8 cellular contexts compared by ENCODE assay signal in genomic region chr2:37232131-37232933, GRCh38. TPM values are rescaled to one million over a fixed set of nuclear protein-coding genes. Genes with fewer than 3 reads are reported as not detected.
DNase-seq lines count a peak whose midpoint lies in the region; ATAC-seq, FAIRE-seq and TF ChIP-seq lines count a peak whose summit lies in the region.

No MANE protein-coding gene starts in this region.

- H4K20me1 ChIP-seq in HepG2 (ENCODE audit: insufficient read depth, low read length), result peaks cover 16% of the 10 kb centered on the region; the same call in 1 of the 2 replicates

- H3K27me3 Mint-ChIP-seq in activated T-cell treated with anti-CD3 and anti-CD28 coated beads, Interleukin-2, amount 50 U/mL, for 4 hours (ENCODE audit: low read depth), result no peaks in the 10 kb centered on the region
- H3K27me3 Mint-ChIP-seq in central memory CD8-positive, alpha-beta T cell, result no peaks in the 10 kb centered on the region

- WGBS in HepG2 (ENCODE audit: low lambda C conversion rate), result 11% methylated on average over 18 of the region's 18 CpGs
- WGBS in transverse colon (ENCODE audit: low coverage in 1 of 2), 2 donors, result 16 to 29% methylated on average over 1 to 18 of the region's 18 CpGs

- no peak for DNase-seq in activated T-cell treated with anti-CD3 and anti-CD28 coated beads, Interleukin-2, amount 50 U/mL, for 4 hours
- DNase-seq in activated T-cell treated with anti-CD3 and anti-CD28 coated beads, Interleukin-2, amount 50 U/mL, for 48 hours, result no peak
- DNase-seq in LoVo (ENCODE audit: low spot score) (peak; percentile 6), HepG2 (ENCODE audit: low spot score) (peak; percentile 12), transverse colon (peak; percentile 19), GM19240 (ENCODE audit: insufficient read length, low spot score) (no peak), NCI-H446 treated with DMSO at 0.1 percent for 48 hours (lab: John Stamatoyannopoulos, UW) (no peak)
- DNase-seq in central memory CD8-positive, alpha-beta T cell (ENCODE audit: low spot score in 2 of 2), result no peak

- no peak for FAIRE-seq in HepG2 (lab: Jason Lieb, UNC)

- H2AFZ ChIP-seq in HepG2 (ENCODE audit: low read length), result peak overlapping the region; percentile 45

- H3K36me3 Mint-ChIP-seq in activated T-cell treated with anti-CD3 and anti-CD28 coated beads, Interleukin-2, amount 50 U/mL, for 4 hours (ENCODE audit: insufficient read depth), result peaks cover 26% of the 10 kb centered on the region
- peaks cover 21% of the 10 kb centered on the region for H3K36me3 Mint-ChIP-seq in central memory CD8-positive, alpha-beta T cell (ENCODE audit: insufficient read depth)

- CTCF ChIA-PET in HepG2 (lab: Yijun Ruan, JAX; ENCODE audit: low intra/inter-chr PET ratio, low total read pairs), result no interaction called here

- peak overlapping the region; percentile 88 for H3K4me2 ChIP-seq in HepG2 (ENCODE audit: low read depth, low read length)

- POLR2A ChIA-PET in HepG2 (lab: Yijun Ruan, JAX), result interaction anchor here (0.6 to 2.4 kb wide), 18 partner anchors 9 to 1519 kb away, joined by 3 to 14 read pairs (median 3); partner anchors contain the start of genes CEBPZOS, EIF2AK2, PRKD3 and RMDN2

- in situ Hi-C loops in HepG2 (cut with HindIII; ENCODE audit: extremely low pct_ligation_motif_present, low pct_unique_long_range_greater_than_20kb) (no loop called here), transverse colon (cut with MboI; ENCODE audit: low pct_ligation_motif_present in 1 of 4, low pct_unique_long_range_greater_than_20kb in 1 of 4, low sequenced_read_pairs in 3 of 4) (no loop called here)

- TSS peak; percentile 79 for BruUV-seq in HepG2 (replicated peaks; lab: Mats Ljungman, UMichigan)

- peak; percentile 0 to 10 for ATAC-seq in activated T-cell treated with anti-CD3 and anti-CD28 coated beads, Interleukin-2, amount 50 U/mL, for 4 hours
- ATAC-seq in central memory CD8-positive, alpha-beta T cell (replicated peaks; ENCODE audit: extremely low read depth, poor library complexity, severe bottlenecking), result peak; percentile 5
- ATAC-seq in HepG2, result peak; percentile 55

- H3K4me3 Mint-ChIP-seq in activated T-cell treated with anti-CD3 and anti-CD28 coated beads, Interleukin-2, amount 50 U/mL, for 4 hours, result no peak overlapping the region
- no peak overlapping the region for H3K4me3 Mint-ChIP-seq in central memory CD8-positive, alpha-beta T cell

- H3K9me3 Mint-ChIP-seq in activated T-cell treated with anti-CD3 and anti-CD28 coated beads, Interleukin-2, amount 50 U/mL, for 4 hours, result no peaks in the 10 kb centered on the region
- no peaks in the 10 kb centered on the region for H3K9me3 Mint-ChIP-seq in central memory CD8-positive, alpha-beta T cell

- H3K4me1 Mint-ChIP-seq in activated T-cell treated with anti-CD3 and anti-CD28 coated beads, Interleukin-2, amount 50 U/mL, for 4 hours (ENCODE audit: low read depth), result peaks cover 34% of the 10 kb centered on the region
- H3K4me1 Mint-ChIP-seq in central memory CD8-positive, alpha-beta T cell, result peaks cover 31% of the 10 kb centered on the region

- TF ChIP-seq EP300 in HepG2 (IDR thresholded peaks at IDR 0.05; ENCODE audit: low read depth in 2 of 2, low read length in 2 of 2) (no peak), HepG2 (CRISPR knock-in tag; IDR thresholded peaks at IDR 0.05; ENCODE audit: borderline replicate concordance) (no peak), transverse colon (IDR thresholded peaks at IDR 0.05; ENCODE audit: low read depth) (no peak)

- intact Hi-C loops in HepG2 (cut with micrococcal nuclease; ENCODE audit: unreplicated experiment), result loop anchor here (10.0 kb wide), 1 partner anchor 148 kb away; the partner anchor contains the start of genes GPATCH11 and HEATR5B
- intact Hi-C loops in transverse colon (cut with DNase I; ENCODE audit: low total_unique reads), result loop anchor here (10.0 kb wide), 1 partner anchor 78 kb away; the partner anchor contains the start of gene EIF2AK2

- H3K36me3 ChIP-seq in HepG2 (replicated peaks in 1 of 2; ENCODE audit: control insufficient read depth in 1 of 2, insufficient read depth in 2 of 2, low read length in 2 of 2) (peaks cover 6 to 16% of the 10 kb centered on the region in 2 experiments), transverse colon (peaks cover 0 to 16% (median 6%) of the 10 kb centered on the region in 4 donors)

- H3K9ac ChIP-seq in HepG2 (ENCODE audit: insufficient read depth, low read depth, low read length), result peak overlapping the region; percentile 94

- H3K4me3 ChIP-seq in HepG2 (replicated peaks in 1 of 3; ENCODE audit: insufficient read depth in 1 of 3, low read depth in 2 of 3, low read length in 3 of 3) (peak overlapping the region; percentile 84 to 99 (median 95)), transverse colon (peak overlapping the region; percentile 76 to 80 (median 78))

- H3K9me3 ChIP-seq in HepG2 (ENCODE audit: low read length) (no peaks in the 10 kb centered on the region), transverse colon (no peaks in the 10 kb centered on the region)

- H3K4me1 ChIP-seq in HepG2 (ENCODE audit: insufficient read depth, low read length) (peaks cover 43% of the 10 kb centered on the region), transverse colon (peaks cover 0 to 31% (median 24%) of the 10 kb centered on the region in 4 donors)

- H3K27me3 ChIP-seq in HepG2 (ENCODE audit: control insufficient read depth in 1 of 2, insufficient read depth in 2 of 2, low read length in 2 of 2) (no peaks in the 10 kb centered on the region; a peak in 1 of 5 replicates), transverse colon (no peaks in the 10 kb centered on the region)

- TF ChIP-seq CTCF in HepG2 (CRISPR knock-in tag; IDR thresholded peaks at IDR 0.05) (no peak), transverse colon (IDR thresholded peaks at IDR 0.05) (no peak)

- no peak for TF ChIP-seq RAD21 in HepG2 (CRISPR knock-in tag; IDR thresholded peaks at IDR 0.05)

- H3K27ac Mint-ChIP-seq in central memory CD8-positive, alpha-beta T cell (ENCODE audit: low read depth), result no peak overlapping the region

- no peak for TF ChIP-seq POLR2A in HepG2 (IDR thresholded peaks at IDR 0.05; ENCODE audit: insufficient read depth in 1 of 2, low read depth in 2 of 2, low read length in 2 of 2)
- no peak for TF ChIP-seq POLR2A in transverse colon (IDR thresholded peaks at IDR 0.05)

- peak overlapping the region; percentile 76 for H3K27ac ChIP-seq in HepG2 (ENCODE audit: extremely low read length, insufficient read depth, low read length)
- peak overlapping the region; percentile 93 to 94 (median 94) for H3K27ac ChIP-seq in transverse colon

- peaks cover 79% of the 10 kb centered on the region for H3K79me2 ChIP-seq in HepG2 (ENCODE audit: insufficient read depth, low read length)

RNA-seq across cellular contexts. Expression of gene NDUFAF7, which starts 0.9 kb away (rescaled TPM):
- 10 to 100 TPM; 16.4 to 22.1 (median 17.9) TPM for total RNA-seq in activated T-cell treated with anti-CD3 and anti-CD28 coated beads, Interleukin-2, amount 50 U/mL, for 4 hours
- 39.4 and 40.8 TPM in 2 replicates for total RNA-seq in HepG2 (2016; rRNA removed; fragmentation: Illumina TruSeq; extraction: Trizol)
- total RNA-seq in HepG2 (2016; cell fraction: cytosol; rRNA removed; fragmentation: Illumina TruSeq; extraction: Trizol; ENCODE audit: low read depth), result 7.1 and 7.6 TPM in 2 replicates
- total RNA-seq in HepG2 (2016; cell fraction: insoluble cytoplasmic fraction; rRNA removed; fragmentation: Illumina TruSeq; extraction: Trizol), result 39.2 and 41.9 TPM in 2 replicates
- total RNA-seq in HepG2 (2016; cell fraction: membrane; rRNA removed; fragmentation: Illumina TruSeq; extraction: Trizol), result 9.7 and 11.3 TPM in 2 replicates
- 45.3 and 53.9 TPM in 2 replicates for total RNA-seq in HepG2 (2016; cell fraction: nucleus; rRNA removed; fragmentation: Illumina TruSeq; extraction: Trizol)
- polyA plus RNA-seq in HepG2 (2011; rRNA removed), result 21.7 and 27.0 TPM in 2 replicates
- polyA plus RNA-seq in HepG2 (2011; cell fraction: cytosol; rRNA removed), result 13.0 and 15.5 TPM in 2 replicates
- 42.2 and 51.9 TPM in 2 replicates for polyA plus RNA-seq in HepG2 (2011; cell fraction: nucleus; rRNA removed)
- polyA plus RNA-seq in HepG2 (2012), result 19.3 and 27.2 TPM in 2 replicates
- 4.3 and 4.5 TPM in 2 replicates for polyA plus RNA-seq in HepG2 (2016; cell fraction: cytosol; fragmentation: Illumina TruSeq; extraction: Trizol; ENCODE audit: low read depth)
- 41.8 and 44.9 TPM in 2 replicates for polyA plus RNA-seq in HepG2 (2016; cell fraction: insoluble cytoplasmic fraction; fragmentation: Illumina TruSeq; extraction: Trizol; ENCODE audit: low read depth)
- 6.0 and 6.1 TPM in 2 replicates for polyA plus RNA-seq in HepG2 (2016; cell fraction: membrane; fragmentation: Illumina TruSeq; extraction: Trizol; ENCODE audit: low read depth)
- 93.4 and 97.1 TPM in 2 replicates for polyA plus RNA-seq in HepG2 (2016; cell fraction: nucleus; fragmentation: Illumina TruSeq; extraction: Trizol; ENCODE audit: insufficient read depth, low read depth)
- 14.2 and 18.9 TPM in 2 replicates for polyA minus RNA-seq in HepG2 (2011; rRNA and poly(A)+ RNA removed; ENCODE audit: low replicate concordance)
- 9.4 and 13.2 TPM in 2 replicates for polyA minus RNA-seq in HepG2 (2011; cell fraction: cytosol; rRNA and poly(A)+ RNA removed)
- 44.5 and 48.5 TPM in 2 replicates for polyA minus RNA-seq in HepG2 (2011; cell fraction: nucleus; rRNA and poly(A)+ RNA removed)
- total RNA-seq in transverse colon, result 10 to 100 TPM in 3 of 4 donors, 1 to 10 TPM in 1; 1.9 to 21.6 (median 16.5) TPM

RNA-seq across cellular contexts. Expression of gene CEBPZ, which starts 0.9 kb away (rescaled TPM):
- total RNA-seq in activated T-cell treated with anti-CD3 and anti-CD28 coated beads, Interleukin-2, amount 50 U/mL, for 4 hours, result 100 to 1,000 TPM; 103 to 131 (median 117) TPM
- 117 and 182 TPM in 2 replicates for total RNA-seq in HepG2 (2016; rRNA removed; fragmentation: Illumina TruSeq; extraction: Trizol)
- 8.5 and 11.8 TPM in 2 replicates for total RNA-seq in HepG2 (2016; cell fraction: cytosol; rRNA removed; fragmentation: Illumina TruSeq; extraction: Trizol; ENCODE audit: low read depth)
- 114 and 185 TPM in 2 replicates for total RNA-seq in HepG2 (2016; cell fraction: insoluble cytoplasmic fraction; rRNA removed; fragmentation: Illumina TruSeq; extraction: Trizol)
- 25.5 and 32.8 TPM in 2 replicates for total RNA-seq in HepG2 (2016; cell fraction: membrane; rRNA removed; fragmentation: Illumina TruSeq; extraction: Trizol)
- total RNA-seq in HepG2 (2016; cell fraction: nucleus; rRNA removed; fragmentation: Illumina TruSeq; extraction: Trizol), result 68.6 and 73.2 TPM in 2 replicates
- polyA plus RNA-seq in HepG2 (2011; rRNA removed), result 10.7 and 14.4 TPM in 2 replicates
- 4.0 and 7.7 TPM in 2 replicates for polyA plus RNA-seq in HepG2 (2011; cell fraction: cytosol; rRNA removed)
- polyA plus RNA-seq in HepG2 (2011; cell fraction: nucleus; rRNA removed), result 7.1 and 10.6 TPM in 2 replicates
- 44.5 and 58.7 TPM in 2 replicates for polyA plus RNA-seq in HepG2 (2012)
- 4.6 and 4.7 TPM in 2 replicates for polyA plus RNA-seq in HepG2 (2016; cell fraction: cytosol; fragmentation: Illumina TruSeq; extraction: Trizol; ENCODE audit: low read depth)
- polyA plus RNA-seq in HepG2 (2016; cell fraction: insoluble cytoplasmic fraction; fragmentation: Illumina TruSeq; extraction: Trizol; ENCODE audit: low read depth), result 124 and 132 TPM in 2 replicates
- 10.1 and 10.4 TPM in 2 replicates for polyA plus RNA-seq in HepG2 (2016; cell fraction: membrane; fragmentation: Illumina TruSeq; extraction: Trizol; ENCODE audit: low read depth)
- polyA plus RNA-seq in HepG2 (2016; cell fraction: nucleus; fragmentation: Illumina TruSeq; extraction: Trizol; ENCODE audit: insufficient read depth, low read depth), result 77.9 and 78.7 TPM in 2 replicates
- polyA minus RNA-seq in HepG2 (2011; rRNA and poly(A)+ RNA removed; ENCODE audit: low replicate concordance), result 8.7 and 17.2 TPM in 2 replicates
- polyA minus RNA-seq in HepG2 (2011; cell fraction: cytosol; rRNA and poly(A)+ RNA removed), result 17.0 and 22.0 TPM in 2 replicates
- polyA minus RNA-seq in HepG2 (2011; cell fraction: nucleus; rRNA and poly(A)+ RNA removed), result 54.3 and 66.8 TPM in 2 replicates
- total RNA-seq in transverse colon, result 100 to 1,000 TPM in 1 of 4 donors, 10 to 100 TPM in 2, 1 to 10 TPM in 1; 9.4 to 235 (median 33.7) TPM

RNA-seq across cellular contexts. Expression of gene CEBPZOS, which starts 36.0 kb away (rescaled TPM):
- 10 to 100 TPM; 35.3 to 41.1 (median 37.0) TPM for total RNA-seq in activated T-cell treated with anti-CD3 and anti-CD28 coated beads, Interleukin-2, amount 50 U/mL, for 4 hours
- total RNA-seq in HepG2 (2016; rRNA removed; fragmentation: Illumina TruSeq; extraction: Trizol) (18.6 and 25.6 TPM in 2 replicates), transverse colon (10 to 100 TPM in 3 of 4 donors, 1 to 10 TPM in 1; 7.5 to 39.0 (median 24.2) TPM)
- total RNA-seq in HepG2 (2016; cell fraction: cytosol; rRNA removed; fragmentation: Illumina TruSeq; extraction: Trizol; ENCODE audit: low read depth), result 3.5 and 5.6 TPM in 2 replicates
- 21.3 and 24.8 TPM in 2 replicates for total RNA-seq in HepG2 (2016; cell fraction: insoluble cytoplasmic fraction; rRNA removed; fragmentation: Illumina TruSeq; extraction: Trizol)
- total RNA-seq in HepG2 (2016; cell fraction: membrane; rRNA removed; fragmentation: Illumina TruSeq; extraction: Trizol), result 11.1 and 12.6 TPM in 2 replicates
- 15.2 and 16.8 TPM in 2 replicates for total RNA-seq in HepG2 (2016; cell fraction: nucleus; rRNA removed; fragmentation: Illumina TruSeq; extraction: Trizol)
- polyA plus RNA-seq in HepG2 (2011; rRNA removed), result 39.3 and 44.7 TPM in 2 replicates
- polyA plus RNA-seq in HepG2 (2011; cell fraction: cytosol; rRNA removed), result 24.9 and 37.3 TPM in 2 replicates
- polyA plus RNA-seq in HepG2 (2011; cell fraction: nucleus; rRNA removed), result 13.9 and 20.2 TPM in 2 replicates
- 33.7 and 40.2 TPM in 2 replicates for polyA plus RNA-seq in HepG2 (2012)
- 5.9 and 6.2 TPM in 2 replicates for polyA plus RNA-seq in HepG2 (2016; cell fraction: cytosol; fragmentation: Illumina TruSeq; extraction: Trizol; ENCODE audit: low read depth)
- 38.4 and 41.7 TPM in 2 replicates for polyA plus RNA-seq in HepG2 (2016; cell fraction: insoluble cytoplasmic fraction; fragmentation: Illumina TruSeq; extraction: Trizol; ENCODE audit: low read depth)
- polyA plus RNA-seq in HepG2 (2016; cell fraction: membrane; fragmentation: Illumina TruSeq; extraction: Trizol; ENCODE audit: low read depth), result 10.7 and 12.9 TPM in 2 replicates
- polyA plus RNA-seq in HepG2 (2016; cell fraction: nucleus; fragmentation: Illumina TruSeq; extraction: Trizol; ENCODE audit: insufficient read depth, low read depth), result 40.1 and 43.4 TPM in 2 replicates
- polyA minus RNA-seq in HepG2 (2011; rRNA and poly(A)+ RNA removed; ENCODE audit: low replicate concordance), result 17.6 and 19.0 TPM in 2 replicates
- 16.9 and 17.8 TPM in 2 replicates for polyA minus RNA-seq in HepG2 (2011; cell fraction: cytosol; rRNA and poly(A)+ RNA removed)
- polyA minus RNA-seq in HepG2 (2011; cell fraction: nucleus; rRNA and poly(A)+ RNA removed), result 26.4 and 33.3 TPM in 2 replicates

RNA-seq across cellular contexts. Expression of gene SULT6B1, which starts 43.9 kb away (rescaled TPM):
- total RNA-seq in activated T-cell treated with anti-CD3 and anti-CD28 coated beads, Interleukin-2, amount 50 U/mL, for 4 hours, result not detected
- total RNA-seq in HepG2 (2016; rRNA removed; fragmentation: Illumina TruSeq; extraction: Trizol), result not detected in 2 replicates
- total RNA-seq in HepG2 (2016; cell fraction: cytosol; rRNA removed; fragmentation: Illumina TruSeq; extraction: Trizol; ENCODE audit: low read depth), result not detected in 2 replicates
- not detected in 2 replicates for total RNA-seq in HepG2 (2016; cell fraction: insoluble cytoplasmic fraction; rRNA removed; fragmentation: Illumina TruSeq; extraction: Trizol)
- not detected in 2 replicates for total RNA-seq in HepG2 (2016; cell fraction: membrane; rRNA removed; fragmentation: Illumina TruSeq; extraction: Trizol)
- total RNA-seq in HepG2 (2016; cell fraction: nucleus; rRNA removed; fragmentation: Illumina TruSeq; extraction: Trizol), result not detected in 2 replicates
- not detected in 2 replicates for polyA plus RNA-seq in HepG2 (2011; rRNA removed)
- not detected in 2 replicates for polyA plus RNA-seq in HepG2 (2011; cell fraction: cytosol; rRNA removed)
- not detected in 2 replicates for polyA plus RNA-seq in HepG2 (2011; cell fraction: nucleus; rRNA removed)
- polyA plus RNA-seq in HepG2 (2012), result not detected in 2 replicates
- polyA plus RNA-seq in HepG2 (2016; cell fraction: cytosol; fragmentation: Illumina TruSeq; extraction: Trizol; ENCODE audit: low read depth), result not detected in 2 replicates
- not detected in 2 replicates for polyA plus RNA-seq in HepG2 (2016; cell fraction: insoluble cytoplasmic fraction; fragmentation: Illumina TruSeq; extraction: Trizol; ENCODE audit: low read depth)
- polyA plus RNA-seq in HepG2 (2016; cell fraction: membrane; fragmentation: Illumina TruSeq; extraction: Trizol; ENCODE audit: low read depth), result not detected in 2 replicates
- not detected in 2 replicates for polyA plus RNA-seq in HepG2 (2016; cell fraction: nucleus; fragmentation: Illumina TruSeq; extraction: Trizol; ENCODE audit: insufficient read depth, low read depth)
- polyA minus RNA-seq in HepG2 (2011; rRNA and poly(A)+ RNA removed; ENCODE audit: low replicate concordance), result not detected in 2 replicates
- not detected in 2 replicates for polyA minus RNA-seq in HepG2 (2011; cell fraction: cytosol; rRNA and poly(A)+ RNA removed)
- not detected in 2 replicates for polyA minus RNA-seq in HepG2 (2011; cell fraction: nucleus; rRNA and poly(A)+ RNA removed)
- not detected for total RNA-seq in transverse colon

Comparison
In these comparisons a context has a peak if more than half of its experiments do, and no peak if none do; other contexts are left out.
1. ATAC-seq: peak in every context shown above with its lines; median percentile 55 in HepG2; 5 in activated T-cell treated with anti-CD3 and anti-CD28 coated beads, Interleukin-2, amount 50 U/mL, for 4 hours; 5 in central memory CD8-positive, alpha-beta T cell.
2. DNase-seq: peak in LoVo (single experiment), HepG2 (single experiment) and transverse colon (single experiment); none in activated T-cell treated with anti-CD3 and anti-CD28 coated beads, Interleukin-2, amount 50 U/mL, for 4 hours (single experiment), activated T-cell treated with anti-CD3 and anti-CD28 coated beads, Interleukin-2, amount 50 U/mL, for 48 hours (0 of 2), central memory CD8-positive, alpha-beta T cell (0 of 2), GM19240 (single experiment) and NCI-H446 treated with DMSO at 0.1 percent for 48 hours (single experiment).